In genomic region chr10:101672536-101672935, GRCh38 we compare ENCODE assay signal across 28 cellular contexts. TPM values are rescaled to one million over a fixed set of nuclear protein-coding genes. Genes with fewer than 3 reads are reported as not detected.
DNase-seq lines count a peak whose midpoint lies in the region; ATAC-seq and TF ChIP-seq lines count a peak whose summit lies in the region.
"Had no signal": no experiment of that assay in that cellular context is flagged by ENCODE, and none has a peak within 500 bp of the region (broad histone marks: within the 10 kb centered on the region; RNA-seq: fewer than 3 reads in every experiment).

No MANE protein-coding gene starts in this region.

- H3K9ac ChIP-seq in OCI-LY3 (ENCODE audit: low read length): no peak overlapping the region
- H3K9ac ChIP-seq: BLaER1 had no signal

- peak overlapping the region; percentile 76 for H3K27ac Mint-ChIP-seq in endothelial cell (ENCODE audit: unreplicated experiment)
- H3K27ac Mint-ChIP-seq: activated naive CD8-positive, alpha-beta T cell; activated T-helper 2 cell treated with anti-CD3 and anti-CD28 coated beads, Interferon-gamma antibody, Interleukin-2, Interleukin-4, amounts not matched to agents 10 μg/mL and 5 μg/mL and 100 μg/mL, durations not matched to agents 14 hours and 24 hours and 36 hours; WTC11 had no signal

- H2AFZ ChIP-seq in OCI-LY3 (ENCODE audit: low read depth, low read length): no peak overlapping the region

- no peaks in the 10 kb centered on the region for H3K79me2 ChIP-seq in OCI-LY3 (ENCODE audit: low read length)

- no peak overlapping the region for H3K4me3 ChIP-seq in OCI-LY3 (ENCODE audit: low read length)
- H3K4me3 ChIP-seq in right cardiac atrium (ENCODE audit: low read length): no peak overlapping the region
- H3K4me3 ChIP-seq in coronary artery: no peak overlapping the region
- H3K4me3 ChIP-seq: BLaER1 had no signal

- peaks cover 7% of the 10 kb centered on the region for H3K27me3 Mint-ChIP-seq in endothelial cell (ENCODE audit: unreplicated experiment)
- H3K27me3 Mint-ChIP-seq: activated naive CD8-positive, alpha-beta T cell had no signal

- H3K9me3 ChIP-seq in OCI-LY3 (ENCODE audit: insufficient read depth, low read length) (no peaks in the 10 kb centered on the region), right cardiac atrium (ENCODE audit: control insufficient read depth, low read length) (no peaks in the 10 kb centered on the region)
- H3K9me3 ChIP-seq: neutrophil had no signal

- no peak for TF ChIP-seq CTCF in OCI-LY3 (IDR thresholded peaks at IDR 0.05; ENCODE audit: low read depth, low read length)
- no peak for TF ChIP-seq CTCF in endothelial cell (IDR thresholded peaks at IDR 0.05; ENCODE audit: unreplicated experiment)
- TF ChIP-seq CTCF in coronary artery (IDR thresholded peaks at IDR 0.05): no peak

- ATAC-seq in right cardiac atrium: peak; percentile 63 to 90
- no peak for ATAC-seq in GM21529 (IDR thresholded peaks at IDR 0.05; ENCODE audit: unreplicated experiment)
- ATAC-seq in GM18520 (IDR thresholded peaks at IDR 0.05; ENCODE audit: unreplicated experiment): no peak
- ATAC-seq: WTC11 had no signal

- H3K4me1 ChIP-seq in OCI-LY3 (ENCODE audit: low read length) (peaks cover 35% of the 10 kb centered on the region), right cardiac atrium (ENCODE audit: control insufficient read depth, insufficient read depth, low read length) (peaks cover 4% of the 10 kb centered on the region)
- H3K4me1 ChIP-seq: BLaER1 had no signal

- H3K9me3 Mint-ChIP-seq in endothelial cell (ENCODE audit: unreplicated experiment): no peaks in the 10 kb centered on the region

- H3K4me2 ChIP-seq in OCI-LY3 (ENCODE audit: low read length): no peak overlapping the region
- H3K4me2 ChIP-seq: BLaER1 had no signal

- intact Hi-C loops in right cardiac atrium (cut with DNase I): no loop called here

- no peaks in the 10 kb centered on the region for H3K27me3 ChIP-seq in OCI-LY3 (ENCODE audit: low read depth, low read length)
- H3K27me3 ChIP-seq in right cardiac atrium (ENCODE audit: control insufficient read depth, insufficient read depth): no peaks in the 10 kb centered on the region
- H3K27me3 ChIP-seq: BLaER1, neutrophil had no signal

- peaks cover 44% of the 10 kb centered on the region for H3K4me1 Mint-ChIP-seq in endothelial cell (ENCODE audit: unreplicated experiment)

- peak overlapping the region; percentile 93 for H3K27ac ChIP-seq in OCI-LY3 (ENCODE audit: low read length)
- no peak overlapping the region for H3K27ac ChIP-seq in right cardiac atrium (ENCODE audit: low read length)
- H3K27ac ChIP-seq in coronary artery: no peak overlapping the region
- H3K27ac ChIP-seq: BLaER1, epithelial cell of prostate, neutrophil had no signal

- H4K20me1 ChIP-seq in OCI-LY3 (ENCODE audit: insufficient read depth, low read length): peaks cover 8% of the 10 kb centered on the region; the same call in 1 of the 2 replicates

- peak overlapping the region; percentile 53 for H3K4me3 Mint-ChIP-seq in endothelial cell (ENCODE audit: unreplicated experiment)
- H3K4me3 Mint-ChIP-seq: activated naive CD8-positive, alpha-beta T cell; WTC11 had no signal

- H3K36me3 ChIP-seq in OCI-LY3 (replicated peaks; ENCODE audit: low read depth, low read length): peaks cover 55% of the 10 kb centered on the region

- DNase-seq in endothelial cell (ENCODE audit: low spot score) (no peak), right cardiac atrium (peak; percentile 58 to 85 (median 80)), pons (ENCODE audit: low spot score) (peak; percentile 52), NCI-H1417 treated with DMSO at 0.1 percent for 48 hours (lab: John Stamatoyannopoulos, UW) (no peak), coronary artery (ENCODE audit: low spot score) (no peak)
- DNase-seq: ACHN; activated CD8-positive, alpha-beta memory T cell treated with anti-CD3 and anti-CD28 coated beads, Interleukin-2, amount 50 U/mL, for 48 hours; DMS53; foreskin fibroblast; GDM1; mammary epithelial cell; MV-4-11; NCI-H187 treated with DMSO at 0.1 percent for 48 hours; NCI-H2227 treated with DMSO at 0.1 percent for 48 hours; NCI-H69; OCI-M1; retina; stimulated activated CD4-positive, alpha-beta T cell treated with anti-CD3 and anti-CD28 coated beads, Interleukin-4, amount 100 ng/mL, for 4 hours; stimulated activated naive CD4-positive, alpha-beta T cell treated with Interleukin-2 at 50 U/mL for 16 hours had no signal

- H3K36me3 Mint-ChIP-seq in endothelial cell (ENCODE audit: low read depth, unreplicated experiment): peaks cover 52% of the 10 kb centered on the region

- 55% methylated on average over 6 of the region's 6 CpGs for WGBS in right cardiac atrium

RNA-seq across cellular contexts. Expression of gene FBXW4, which starts 22.4 kb away (rescaled TPM):
- total RNA-seq in endothelial cell (ENCODE audit: unreplicated experiment): 36.0 TPM
- 100 to 1,000 TPM; 115 to 144 (median 125) TPM for total RNA-seq in right cardiac atrium
- polyA plus RNA-seq in right cardiac atrium: 81.8 TPM

Comparison
In these comparisons a context has a peak if more than half of its experiments do, and no peak if none do; other contexts are left out.
1. DNase-seq: peak in right cardiac atrium (3 of 3) and pons (single experiment); none in endothelial cell (single experiment), NCI-H1417 treated with DMSO at 0.1 percent for 48 hours (single experiment) and coronary artery (single experiment).
2. ATAC-seq: peak in right cardiac atrium (2 of 2); none in GM21529 (single experiment) and GM18520 (single experiment).